Comparison of ENCODE assay signal across 9 cellular contexts in the genomic region with DNA sequence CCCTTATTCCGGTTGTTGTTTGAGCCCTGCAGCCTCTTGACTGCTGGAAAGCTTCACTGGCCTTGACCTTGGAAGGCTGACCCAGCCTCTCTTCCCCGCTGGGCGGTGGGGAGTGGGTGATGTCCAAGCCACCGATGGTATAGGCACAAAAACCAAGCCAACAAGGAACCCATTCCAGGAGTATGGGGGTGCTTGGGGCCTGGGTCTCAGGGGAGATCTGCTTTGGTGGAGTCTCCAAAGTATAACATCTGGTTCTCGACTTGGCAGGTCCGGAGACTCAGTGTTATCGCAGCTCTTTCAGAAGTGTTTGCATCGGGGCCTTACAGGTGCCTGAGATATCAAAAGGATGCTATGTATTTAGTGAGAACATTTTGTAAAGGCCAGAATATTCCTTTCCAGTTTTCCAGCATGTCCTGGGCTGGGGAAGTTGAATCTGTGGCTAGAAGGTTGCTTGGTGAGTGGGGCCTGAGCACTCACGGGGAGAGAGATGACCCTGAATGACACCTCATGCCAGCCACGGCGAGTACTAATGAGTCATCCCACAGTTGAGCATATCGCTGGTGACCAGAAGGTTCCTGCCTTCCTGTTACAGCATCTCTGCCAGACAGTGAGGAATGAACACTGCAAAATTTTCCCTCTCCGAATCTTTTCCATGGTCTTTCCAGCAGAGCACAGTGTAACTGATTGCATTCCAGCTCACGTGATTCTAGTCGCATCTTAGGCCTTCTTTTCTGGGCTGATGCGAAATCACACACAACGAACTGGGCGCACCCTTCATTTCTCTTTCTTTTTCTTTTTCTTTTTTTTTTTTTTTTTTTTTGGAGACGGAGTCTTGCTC.
DNase-seq lines count a peak whose midpoint lies in the region; ATAC-seq and TF ChIP-seq lines count a peak whose summit lies in the region.
"Had no signal": no experiment of that assay in that cellular context is flagged by ENCODE, and none has a peak within 500 bp of the region (broad histone marks: within the 10 kb centered on the region; RNA-seq: fewer than 3 reads in every experiment).

No MANE protein-coding gene starts in this region.

- POLR2A ChIA-PET in activated CD4-positive, alpha-beta T cell treated with anti-CD3 and anti-CD28 coated beads for 36 hours (lab: Charles Lee) = no interaction called here
- POLR2A ChIA-PET in activated CD4-positive, alpha-beta T cell treated with anti-CD3 and anti-CD28 coated beads, Interleukin-2, amount 10 ng/mL, durations not matched to agents 7 days and 5 days (lab: Charles Lee) = no interaction called here

- H3K36me3 Mint-ChIP-seq in activated CD4-positive, alpha-beta T cell treated with anti-CD3 and anti-CD28 coated beads for 36 hours (ENCODE audit: low read depth) = no peaks in the 10 kb centered on the region
- H3K36me3 Mint-ChIP-seq in activated CD4-positive, alpha-beta T cell treated with anti-CD3 and anti-CD28 coated beads, Interleukin-2, amount 10 ng/mL, durations not matched to agents 7 days and 5 days (ENCODE audit: low read depth) = no peaks in the 10 kb centered on the region

- peak; percentile 53 for ATAC-seq in activated CD4-positive, alpha-beta T cell treated with anti-CD3 and anti-CD28 coated beads for 36 hours
- peak; percentile 88 for ATAC-seq in RWPE2 (ENCODE audit: low read depth)
- ATAC-seq in HG03175 (IDR thresholded peaks at IDR 0.05; ENCODE audit: unreplicated experiment) = no peak
- no peak for ATAC-seq in HG02610 (IDR thresholded peaks at IDR 0.05; ENCODE audit: unreplicated experiment)

- H3K4me1 Mint-ChIP-seq in activated CD4-positive, alpha-beta T cell treated with anti-CD3 and anti-CD28 coated beads for 36 hours = peaks cover 4% of the 10 kb centered on the region
- peaks cover 21% of the 10 kb centered on the region for H3K4me1 Mint-ChIP-seq in activated CD4-positive, alpha-beta T cell treated with anti-CD3 and anti-CD28 coated beads, Interleukin-2, amount 10 ng/mL, durations not matched to agents 7 days and 5 days

- CTCF ChIA-PET in activated CD4-positive, alpha-beta T cell treated with anti-CD3 and anti-CD28 coated beads for 36 hours (lab: Charles Lee) = interaction anchor here (0.7 kb wide), 1 partner anchor 183 kb away, joined by 4 read pairs; no protein-coding TSS in a partner anchor
- CTCF ChIA-PET in activated CD4-positive, alpha-beta T cell treated with anti-CD3 and anti-CD28 coated beads, Interleukin-2, amount 10 ng/mL, durations not matched to agents 7 days and 5 days (lab: Charles Lee) = interaction anchor here (0.6 to 1.2 kb wide), 3 partner anchors 8 to 23 kb away, joined by 3 to 6 read pairs (median 4); no protein-coding TSS in a partner anchor

- H3K27ac Mint-ChIP-seq in activated CD4-positive, alpha-beta T cell treated with anti-CD3 and anti-CD28 coated beads for 36 hours = no peak overlapping the region
- no peak overlapping the region for H3K27ac Mint-ChIP-seq in activated CD4-positive, alpha-beta T cell treated with anti-CD3 and anti-CD28 coated beads, Interleukin-2, amount 10 ng/mL, durations not matched to agents 7 days and 5 days

- H3K4me3 ChIP-seq in RWPE2 (ENCODE audit: severe bottlenecking) = no peak overlapping the region
- H3K4me3 ChIP-seq in fibroblast of pulmonary artery (replicated peaks; ENCODE audit: low read depth, low read length) = no peak overlapping the region
- H3K4me3 ChIP-seq in spleen = no peak overlapping the region

- H3K36me3 ChIP-seq in RWPE2 (ENCODE audit: low read depth) = no peaks in the 10 kb centered on the region
- no peaks in the 10 kb centered on the region for H3K36me3 ChIP-seq in spleen

- peak; percentile 21 for DNase-seq in activated CD4-positive, alpha-beta T cell treated with anti-CD3 and anti-CD28 coated beads for 36 hours
- DNase-seq in activated CD4-positive, alpha-beta T cell treated with anti-CD3 and anti-CD28 coated beads, Interleukin-2, amount 10 ng/mL, durations not matched to agents 7 days and 5 days = no peak
- DNase-seq in RWPE2 (ENCODE audit: low spot score) (no peak), fibroblast of pulmonary artery (ENCODE audit: low read depth) (peak; percentile 61), spleen (no peak), NAMALWA (ENCODE audit: low spot score) (no peak)
- DNase-seq: NCI-H187 treated with DMSO at 0.1 percent for 48 hours had no signal

- H3K4me3 Mint-ChIP-seq in activated CD4-positive, alpha-beta T cell treated with anti-CD3 and anti-CD28 coated beads for 36 hours = no peak overlapping the region
- H3K4me3 Mint-ChIP-seq in activated CD4-positive, alpha-beta T cell treated with anti-CD3 and anti-CD28 coated beads, Interleukin-2, amount 10 ng/mL, durations not matched to agents 7 days and 5 days = no peak overlapping the region

- intact Hi-C loops in activated CD4-positive, alpha-beta T cell treated with anti-CD3 and anti-CD28 coated beads for 36 hours (cut with DNase I, micrococcal nuclease) = no loop called here
- intact Hi-C loops in spleen (cut with DNase I; ENCODE audit: low total_unique reads) = no loop called here

- no peak for TF ChIP-seq POLR2A in spleen (IDR thresholded peaks at IDR 0.05)

- H3K9me3 Mint-ChIP-seq in activated CD4-positive, alpha-beta T cell treated with anti-CD3 and anti-CD28 coated beads for 36 hours (ENCODE audit: low read depth) = no peaks in the 10 kb centered on the region
- no peaks in the 10 kb centered on the region for H3K9me3 Mint-ChIP-seq in activated CD4-positive, alpha-beta T cell treated with anti-CD3 and anti-CD28 coated beads, Interleukin-2, amount 10 ng/mL, durations not matched to agents 7 days and 5 days

- TF ChIP-seq CTCF in RWPE2 (IDR thresholded peaks at IDR 0.05; ENCODE audit: poor library complexity, severe bottlenecking) = no peak
- TF ChIP-seq CTCF in fibroblast of pulmonary artery (IDR thresholded peaks at IDR 0.05; ENCODE audit: low read length, missing control alignments) = no peak
- TF ChIP-seq CTCF in spleen (IDR thresholded peaks at IDR 0.05 in 8 of 11, conservative IDR thresholded peaks at IDR 0.05 in 3 of 11) = no peak

- WGBS in spleen, 5 donors = 58 to 72% (median 62%) methylated on average over 19 of the region's 19 CpGs

- H3K27me3 ChIP-seq in RWPE2 (ENCODE audit: insufficient read depth, poor library complexity, severe bottlenecking) = no peaks in the 10 kb centered on the region
- no peaks in the 10 kb centered on the region for H3K27me3 ChIP-seq in spleen (replicated peaks in 1 of 7)

- H3K27me3 Mint-ChIP-seq in activated CD4-positive, alpha-beta T cell treated with anti-CD3 and anti-CD28 coated beads for 36 hours = no peaks in the 10 kb centered on the region
- H3K27me3 Mint-ChIP-seq in activated CD4-positive, alpha-beta T cell treated with anti-CD3 and anti-CD28 coated beads, Interleukin-2, amount 10 ng/mL, durations not matched to agents 7 days and 5 days = no peaks in the 10 kb centered on the region

- H3K27ac ChIP-seq in RWPE2 (ENCODE audit: poor library complexity, severe bottlenecking) = no peak overlapping the region
- peak overlapping the region in 7 of 8 donors; percentile 22 to 72 (median 58) for H3K27ac ChIP-seq in spleen

- H3K9me3 ChIP-seq in RWPE2 (ENCODE audit: severe bottlenecking) (no peaks in the 10 kb centered on the region), spleen (no peaks in the 10 kb centered on the region)

- H3K4me1 ChIP-seq in RWPE2 (ENCODE audit: insufficient read depth, poor library complexity, severe bottlenecking) (no peaks in the 10 kb centered on the region), spleen (peaks cover 0 to 27% (median 12%) of the 10 kb centered on the region in 6 donors)

Comparison
In these comparisons a context has a peak if more than half of its experiments do, and no peak if none do; other contexts are left out.
1. DNase-seq: peak in activated CD4-positive, alpha-beta T cell treated with anti-CD3 and anti-CD28 coated beads for 36 hours (single experiment) and fibroblast of pulmonary artery (single experiment); none in activated CD4-positive, alpha-beta T cell treated with anti-CD3 and anti-CD28 coated beads, Interleukin-2, amount 10 ng/mL, durations not matched to agents 7 days and 5 days (single experiment), RWPE2 (single experiment), spleen (single experiment) and NAMALWA (single experiment).
2. ATAC-seq: peak in activated CD4-positive, alpha-beta T cell treated with anti-CD3 and anti-CD28 coated beads for 36 hours (single experiment) and RWPE2 (single experiment); none in HG03175 (single experiment) and HG02610 (single experiment).